ENCODE assay signal across 9 cellular contexts in genomic region chrX:70132244-70132643, GRCh38. TPM values are rescaled to one million over a fixed set of nuclear protein-coding genes. Genes with fewer than 3 reads are reported as not detected.
DNase-seq lines count a peak whose midpoint lies in the region; ATAC-seq lines count a peak whose summit lies in the region.
"Had no signal": no experiment of that assay in that cellular context is flagged by ENCODE, and none has a peak within 500 bp of the region (broad histone marks: within the 10 kb centered on the region; RNA-seq: fewer than 3 reads in every experiment).

No MANE protein-coding gene starts in this region.

- no peaks in the 10 kb centered on the region for H3K9me3 Mint-ChIP-seq in IgD-negative memory B cell

- DNase-seq in DMS 273 (lab: John Stamatoyannopoulos, UW; ENCODE audit: unreplicated experiment) (peak; percentile 44), SW480 (ENCODE audit: low spot score) (peak; percentile 51), left kidney (ENCODE audit: low read depth, low spot score) (peak; percentile 1)
- DNase-seq: brain microvascular endothelial cell, posterior cingulate gyrus had no signal

- H3K36me3 Mint-ChIP-seq in IgD-negative memory B cell: no peaks in the 10 kb centered on the region

- peak overlapping the region in 3 of 4 donors; percentile 33 to 100 (median 44) for H3K4me3 Mint-ChIP-seq in IgD-negative memory B cell

- peaks cover 2 to 20% (median 5%) of the 10 kb centered on the region in 3 donors for H3K4me1 Mint-ChIP-seq in IgD-negative memory B cell

- ATAC-seq in GM21529 (IDR thresholded peaks at IDR 0.05; ENCODE audit: unreplicated experiment): no peak
- no peak for ATAC-seq in HG02884 (IDR thresholded peaks at IDR 0.05; ENCODE audit: unreplicated experiment)
- ATAC-seq in HG02938 (IDR thresholded peaks at IDR 0.05; ENCODE audit: unreplicated experiment): no peak

- peak overlapping the region; percentile 5 to 99 (median 96) for H3K27ac Mint-ChIP-seq in IgD-negative memory B cell

- H3K27me3 Mint-ChIP-seq in IgD-negative memory B cell: no peaks in the 10 kb centered on the region

RNA-seq across cellular contexts. Expression of gene IGBP1, which starts 1.0 kb away (rescaled TPM):
- polyA plus RNA-seq in IgD-negative memory B cell: 47.5 TPM

RNA-seq across cellular contexts. Expression of gene DGAT2L6, which starts 45.0 kb away (rescaled TPM):
- not detected for polyA plus RNA-seq in IgD-negative memory B cell

Comparison
In these comparisons a context has a peak if more than half of its experiments do, and no peak if none do; other contexts are left out.
1. DNase-seq: peak in every context shown above with its lines; median percentile 51 in SW480; 44 in DMS 273; 1 in left kidney.